In the genomic region with DNA sequence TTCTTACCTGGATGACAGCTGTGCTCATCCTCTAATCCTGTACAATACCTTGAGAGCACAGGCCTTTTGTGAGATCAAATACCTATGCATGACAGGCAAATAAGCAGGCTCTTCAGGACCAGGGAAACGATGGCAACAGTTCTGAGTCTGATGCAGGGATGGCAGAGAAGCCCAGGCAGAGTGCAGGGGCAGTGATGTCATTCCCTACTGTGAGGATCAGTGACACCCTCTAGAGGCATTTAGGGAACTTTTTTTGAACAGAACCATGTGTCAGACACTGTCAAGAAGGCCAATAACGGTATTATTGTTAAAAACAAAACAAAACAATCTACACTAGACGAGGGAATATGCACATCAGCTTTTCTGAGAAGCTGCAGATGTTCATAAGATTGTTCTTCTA, we compare ENCODE assay signal across 8 cellular contexts.
DNase-seq lines count a peak whose midpoint lies in the region; ATAC-seq and TF ChIP-seq lines count a peak whose summit lies in the region.

No MANE protein-coding gene starts in this region.

- ATAC-seq in HG03442 (IDR thresholded peaks at IDR 0.05; ENCODE audit: unreplicated experiment), result no peak
- no peak for ATAC-seq in GM21390 (IDR thresholded peaks at IDR 0.05; ENCODE audit: unreplicated experiment)
- ATAC-seq in HG03025 (IDR thresholded peaks at IDR 0.05; ENCODE audit: low FRiP score, unreplicated experiment), result no peak

- TF ChIP-seq POLR2A in erythroblast (IDR thresholded peaks at IDR 0.05; ENCODE audit: low read length), result no peak

- DNase-seq in NCI-H1694 treated with DMSO at 0.1 percent for 48 hours (lab: John Stamatoyannopoulos, UW), result peak; percentile 17
- DNase-seq in NCI-H1694 (lab: John Stamatoyannopoulos, UW), result no peak
- peak; percentile 37 for DNase-seq in MV-4-11 (lab: John Stamatoyannopoulos, UW)
- peak; percentile 22 to 41 for DNase-seq in erythroblast (lab: John Stamatoyannopoulos, UW)
- peak; percentile 39 for DNase-seq in renal cortical epithelial cell (ENCODE audit: low read depth)
